Comparison of ENCODE assay signal across 8 cellular contexts in the genomic region with DNA sequence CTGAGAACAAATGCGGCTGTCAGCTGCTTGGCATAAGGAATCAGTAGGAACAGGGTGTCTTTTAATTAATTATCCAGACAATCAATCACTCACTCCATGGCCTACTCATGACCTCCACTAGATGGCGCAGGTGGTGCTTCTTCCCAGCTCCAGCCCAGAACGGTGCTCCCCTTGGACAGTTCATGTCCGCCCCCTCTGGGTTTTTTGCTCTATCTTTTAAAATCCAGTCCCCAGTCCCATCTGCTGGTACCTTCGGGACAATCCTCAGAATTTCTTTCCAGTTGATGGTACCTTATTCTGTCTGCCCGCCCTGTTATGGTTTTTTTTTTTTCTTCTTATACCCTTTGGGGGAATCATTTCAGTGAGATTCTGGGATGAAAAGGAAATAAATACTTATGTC.
DNase-seq lines count a peak whose midpoint lies in the region; ATAC-seq and TF ChIP-seq lines count a peak whose summit lies in the region.

No MANE protein-coding gene starts in this region.

- H3K27me3 ChIP-seq in osteoblast (ENCODE audit: insufficient read depth, low read length): peaks cover 4% of the 10 kb centered on the region

- H3K4me3 ChIP-seq in osteoblast (ENCODE audit: insufficient read depth, low read length): no peak overlapping the region

- ATAC-seq in GM18909 (IDR thresholded peaks at IDR 0.05; ENCODE audit: poor library complexity, unreplicated experiment) (peak; percentile 83), HG03354 (IDR thresholded peaks at IDR 0.05; ENCODE audit: poor library complexity, severe bottlenecking, unreplicated experiment) (peak; percentile 82)

- no peaks in the 10 kb centered on the region for H3K4me1 ChIP-seq in osteoblast (ENCODE audit: insufficient read depth, low read length)

- TF ChIP-seq CTCF in osteoblast (IDR thresholded peaks at IDR 0.05; ENCODE audit: extremely low read depth, low read depth, low read length): peak; percentile 91

- no peak overlapping the region for H2AFZ ChIP-seq in osteoblast (ENCODE audit: low read length)

- no peaks in the 10 kb centered on the region for H4K20me1 ChIP-seq in osteoblast (ENCODE audit: insufficient read depth, low read length)

- H3K36me3 ChIP-seq in osteoblast (ENCODE audit: insufficient read depth, low read length): no peaks in the 10 kb centered on the region

- H3K27ac ChIP-seq in osteoblast (ENCODE audit: low read depth, low read length): no peak overlapping the region

- H3K4me2 ChIP-seq in osteoblast (ENCODE audit: insufficient read depth, low read length): no peak overlapping the region

- H3K79me2 ChIP-seq in osteoblast (ENCODE audit: insufficient read depth, low read length): no peaks in the 10 kb centered on the region

- DNase-seq in Ammon's horn (ENCODE audit: low spot score): peak; percentile 74
- peak; percentile 54 for DNase-seq in NCI-H748 (lab: John Stamatoyannopoulos, UW; ENCODE audit: unreplicated experiment)
- peak; percentile 66 for DNase-seq in activated CD8-positive, alpha-beta memory T cell treated with anti-CD3 and anti-CD28 coated beads for 24 hours
- DNase-seq in fibroblast of peridontal ligament (ENCODE audit: extremely low read depth): peak; percentile 40
- peak; percentile 88 for DNase-seq in osteoblast (ENCODE audit: insufficient read length, low spot score, missing footprints)
- DNase-seq in ureter (ENCODE audit: low spot score): no peak

- no peaks in the 10 kb centered on the region for H3K9me3 ChIP-seq in osteoblast (ENCODE audit: low read depth, low read length)
